In the genomic region with DNA sequence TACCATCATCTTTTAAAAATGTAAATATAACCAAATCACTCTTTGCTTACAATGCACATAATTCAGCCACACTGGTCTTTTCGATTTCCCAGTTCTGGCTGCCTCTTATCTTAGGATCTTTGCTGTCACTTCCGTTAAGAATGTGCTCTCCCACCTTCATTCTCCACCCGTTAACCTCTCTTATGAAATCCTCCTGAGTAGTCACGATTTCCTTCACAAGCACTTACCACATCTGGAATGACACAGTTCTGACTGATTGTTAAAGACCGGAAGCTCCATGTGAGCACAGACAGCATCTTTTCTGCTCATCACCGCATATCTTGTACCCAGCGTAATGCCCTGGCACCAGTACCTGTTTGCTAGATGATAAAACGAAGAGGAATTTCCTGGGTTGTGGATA, we compare ENCODE assay signal across 11 cellular contexts.
DNase-seq lines count a peak whose midpoint lies in the region; ATAC-seq, FAIRE-seq and TF ChIP-seq lines count a peak whose summit lies in the region.
"Had no signal": no experiment of that assay in that cellular context is flagged by ENCODE, and none has a peak within 500 bp of the region (broad histone marks: within the 10 kb centered on the region; RNA-seq: fewer than 3 reads in every experiment).

No MANE protein-coding gene starts in this region.

- H3K9me3 Mint-ChIP-seq in activated CD8-positive, alpha-beta T cell treated with anti-CD3 and anti-CD28 coated beads for 36 hours = no peaks in the 10 kb centered on the region

- DNase-seq in EL (peak; percentile 99), NCI-H226 (peak; percentile 94), bronchial epithelial cell (ENCODE audit: low read depth) (peak; percentile 100), non-pigmented ciliary epithelial cell (ENCODE audit: low read depth) (peak; percentile 92), H7 (no peak)
- no peak for DNase-seq in activated naive CD4-positive, alpha-beta T cell treated with anti-CD3 and anti-CD28 coated beads, Interleukin-2, amount 50 U/mL, for 16 hours
- DNase-seq in activated CD8-positive, alpha-beta T cell treated with anti-CD3 and anti-CD28 coated beads for 36 hours = no peak
- DNase-seq: amniotic stem cell, GOT3, midbrain had no signal

- no peak overlapping the region for H3K4me3 ChIP-seq in bronchial epithelial cell (ENCODE audit: low read depth, low read length)
- no peak overlapping the region for H3K4me3 ChIP-seq in H7 (ENCODE audit: insufficient read depth, low read depth, low read length)

- no peak for ATAC-seq in GM21528 (IDR thresholded peaks at IDR 0.05; ENCODE audit: low FRiP score, unreplicated experiment)
- no peak for ATAC-seq in activated CD8-positive, alpha-beta T cell treated with anti-CD3 and anti-CD28 coated beads for 36 hours

- peak; percentile 73 for FAIRE-seq in bronchial epithelial cell (lab: Jason Lieb, UNC)

- no peaks in the 10 kb centered on the region for H3K27me3 Mint-ChIP-seq in activated CD8-positive, alpha-beta T cell treated with anti-CD3 and anti-CD28 coated beads for 36 hours

- intact Hi-C loops in activated CD8-positive, alpha-beta T cell treated with anti-CD3 and anti-CD28 coated beads for 36 hours (cut with micrococcal nuclease) = no loop called here

- H3K4me3 Mint-ChIP-seq in activated CD8-positive, alpha-beta T cell treated with anti-CD3 and anti-CD28 coated beads for 36 hours = no peak overlapping the region

- POLR2A ChIA-PET in activated CD8-positive, alpha-beta T cell treated with anti-CD3 and anti-CD28 coated beads for 36 hours (lab: Charles Lee) = no interaction called here

- CTCF ChIA-PET in activated CD8-positive, alpha-beta T cell treated with anti-CD3 and anti-CD28 coated beads for 36 hours (lab: Charles Lee) = interaction anchor here (0.9 kb wide), 1 partner anchor 11 kb away, joined by 5 read pairs; no protein-coding TSS in a partner anchor

- no peak overlapping the region for H3K27ac Mint-ChIP-seq in activated CD8-positive, alpha-beta T cell treated with anti-CD3 and anti-CD28 coated beads for 36 hours

- H3K27me3 ChIP-seq in bronchial epithelial cell (ENCODE audit: control insufficient read depth, insufficient read depth, low read length) (no peaks in the 10 kb centered on the region), H7 (ENCODE audit: control insufficient read depth, insufficient read depth, low read length) (no peaks in the 10 kb centered on the region)

- no peaks in the 10 kb centered on the region for H3K4me1 Mint-ChIP-seq in activated CD8-positive, alpha-beta T cell treated with anti-CD3 and anti-CD28 coated beads for 36 hours (ENCODE audit: low read depth)

- H3K36me3 ChIP-seq in bronchial epithelial cell (ENCODE audit: control insufficient read depth, insufficient read depth, low read length) (peaks cover 3% of the 10 kb centered on the region), H7 (replicated peaks; ENCODE audit: control insufficient read depth, insufficient read depth, low read length) (no peaks in the 10 kb centered on the region; the same call in 1 of the 2 replicates)

- TF ChIP-seq CTCF in bronchial epithelial cell (IDR thresholded peaks at IDR 0.05; ENCODE audit: insufficient read depth, low read length, severe bottlenecking) = no peak
- TF ChIP-seq CTCF in activated CD8-positive, alpha-beta T cell treated with anti-CD3 and anti-CD28 coated beads for 36 hours (IDR thresholded peaks at IDR 0.05) = no peak

- H3K36me3 Mint-ChIP-seq in activated CD8-positive, alpha-beta T cell treated with anti-CD3 and anti-CD28 coated beads for 36 hours (ENCODE audit: low read depth) = peaks cover 12% of the 10 kb centered on the region

Comparison
In these comparisons a context has a peak if more than half of its experiments do, and no peak if none do; other contexts are left out.
1. DNase-seq: peak in EL (single experiment), NCI-H226 (single experiment), bronchial epithelial cell (single experiment) and non-pigmented ciliary epithelial cell (single experiment); none in activated naive CD4-positive, alpha-beta T cell treated with anti-CD3 and anti-CD28 coated beads, Interleukin-2, amount 50 U/mL, for 16 hours (single experiment), H7 (single experiment) and activated CD8-positive, alpha-beta T cell treated with anti-CD3 and anti-CD28 coated beads for 36 hours (single experiment).